In genomic region chr5:150346592-150346991, GRCh38 we compare ENCODE assay signal across 1 cellular context.
TF ChIP-seq lines count a peak whose summit lies in the region.

No MANE protein-coding gene starts in this region.

TF ChIP-seq in K562, 482 proteins besides CTCF, POLR2A, EP300 and RAD21:
- TF ChIP-seq E2F3 (CRISPR knock-in tag; IDR thresholded peaks at IDR 0.05) = no peak
- no peak for TF ChIP-seq SAFB2 (IDR thresholded peaks at IDR 0.05; ENCODE audit: borderline replicate concordance, low read depth, low read length, severe bottlenecking)
- TF ChIP-seq ZFPM2 (CRISPR knock-in tag; IDR thresholded peaks at IDR 0.05) = no peak
- TF ChIP-seq RCOR1 (IDR thresholded peaks at IDR 0.05; ENCODE audit: borderline replicate concordance in 1 of 2, low read depth in 2 of 2, low read length in 2 of 2) = no peak
- TF ChIP-seq NFE2 (IDR thresholded peaks at IDR 0.05; ENCODE audit: low read depth) = no peak
- no peak for TF ChIP-seq SMC3 (conservative IDR thresholded peaks at IDR 0.05; ENCODE audit: insufficient read depth, low read depth, low read length)
- no peak for TF ChIP-seq CBX2 (IDR thresholded peaks at IDR 0.05; ENCODE audit: insufficient read depth, low read length, poor library complexity, severe bottlenecking)
- no peak for TF ChIP-seq MIER1 (IDR thresholded peaks at IDR 0.05; ENCODE audit: low read depth)
- no peak for TF ChIP-seq CC2D1A (IDR thresholded peaks at IDR 0.05)
- TF ChIP-seq, protein P1, sequence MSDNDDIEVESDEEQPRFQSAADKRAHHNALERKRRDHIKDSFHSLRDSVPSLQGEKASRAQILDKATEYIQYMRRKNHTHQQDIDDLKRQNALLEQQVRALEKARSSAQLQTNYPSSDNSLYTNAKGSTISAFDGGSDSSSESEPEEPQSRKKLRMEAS (CRISPR knock-in tag; IDR thresholded peaks at IDR 0.05) = peak; percentile 42
- TF ChIP-seq, protein P2, sequence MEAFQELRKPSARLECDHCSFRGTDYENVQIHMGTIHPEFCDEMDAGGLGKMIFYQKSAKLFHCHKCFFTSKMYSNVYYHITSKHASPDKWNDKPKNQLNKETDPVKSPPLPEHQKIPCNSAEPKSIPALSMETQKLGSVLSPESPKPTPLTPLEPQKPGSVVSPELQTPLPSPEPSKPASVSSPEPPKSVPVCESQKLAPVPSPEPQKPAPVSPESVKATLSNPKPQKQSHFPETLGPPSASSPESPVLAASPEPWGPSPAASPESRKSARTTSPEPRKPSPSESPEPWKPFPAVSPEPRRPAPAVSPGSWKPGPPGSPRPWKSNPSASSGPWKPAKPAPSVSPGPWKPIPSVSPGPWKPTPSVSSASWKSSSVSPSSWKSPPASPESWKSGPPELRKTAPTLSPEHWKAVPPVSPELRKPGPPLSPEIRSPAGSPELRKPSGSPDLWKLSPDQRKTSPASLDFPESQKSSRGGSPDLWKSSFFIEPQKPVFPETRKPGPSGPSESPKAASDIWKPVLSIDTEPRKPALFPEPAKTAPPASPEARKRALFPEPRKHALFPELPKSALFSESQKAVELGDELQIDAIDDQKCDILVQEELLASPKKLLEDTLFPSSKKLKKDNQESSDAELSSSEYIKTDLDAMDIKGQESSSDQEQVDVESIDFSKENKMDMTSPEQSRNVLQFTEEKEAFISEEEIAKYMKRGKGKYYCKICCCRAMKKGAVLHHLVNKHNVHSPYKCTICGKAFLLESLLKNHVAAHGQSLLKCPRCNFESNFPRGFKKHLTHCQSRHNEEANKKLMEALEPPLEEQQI (IDR thresholded peaks at IDR 0.05) = no peak
- no peak for TF ChIP-seq ZNF444 (CRISPR knock-in tag; IDR thresholded peaks at IDR 0.05)
- no peak for TF ChIP-seq CBX5 (IDR thresholded peaks at IDR 0.05; ENCODE audit: borderline replicate concordance, low read depth)
- no peak for TF ChIP-seq ADNP (tag; IDR thresholded peaks at IDR 0.05)
- no peak for TF ChIP-seq RBBP5 (IDR thresholded peaks at IDR 0.05; ENCODE audit: borderline replicate concordance, insufficient read depth, low read length, poor library complexity, severe bottlenecking)
- TF ChIP-seq BHLHE40 (IDR thresholded peaks at IDR 0.05; ENCODE audit: low read length) = 0 out of 2 replicates have a peak, but pooled peaks have one; percentile 18
- no peak for TF ChIP-seq HLTF (IDR thresholded peaks at IDR 0.05)
- 0 out of 2 replicates have a peak, but pooled peaks have one; percentile 25 for TF ChIP-seq E2F4 (CRISPR knock-in tag; IDR thresholded peaks at IDR 0.05; ENCODE audit: low read depth)
- TF ChIP-seq FOXA1 (IDR thresholded peaks at IDR 0.05; ENCODE audit: borderline replicate concordance) = no peak
- TF ChIP-seq FOXA3 (CRISPR knock-in tag; conservative IDR thresholded peaks at IDR 0.05 in 1 of 2, IDR thresholded peaks at IDR 0.05 in 1 of 2) = no peak
- TF ChIP-seq, protein P3, sequence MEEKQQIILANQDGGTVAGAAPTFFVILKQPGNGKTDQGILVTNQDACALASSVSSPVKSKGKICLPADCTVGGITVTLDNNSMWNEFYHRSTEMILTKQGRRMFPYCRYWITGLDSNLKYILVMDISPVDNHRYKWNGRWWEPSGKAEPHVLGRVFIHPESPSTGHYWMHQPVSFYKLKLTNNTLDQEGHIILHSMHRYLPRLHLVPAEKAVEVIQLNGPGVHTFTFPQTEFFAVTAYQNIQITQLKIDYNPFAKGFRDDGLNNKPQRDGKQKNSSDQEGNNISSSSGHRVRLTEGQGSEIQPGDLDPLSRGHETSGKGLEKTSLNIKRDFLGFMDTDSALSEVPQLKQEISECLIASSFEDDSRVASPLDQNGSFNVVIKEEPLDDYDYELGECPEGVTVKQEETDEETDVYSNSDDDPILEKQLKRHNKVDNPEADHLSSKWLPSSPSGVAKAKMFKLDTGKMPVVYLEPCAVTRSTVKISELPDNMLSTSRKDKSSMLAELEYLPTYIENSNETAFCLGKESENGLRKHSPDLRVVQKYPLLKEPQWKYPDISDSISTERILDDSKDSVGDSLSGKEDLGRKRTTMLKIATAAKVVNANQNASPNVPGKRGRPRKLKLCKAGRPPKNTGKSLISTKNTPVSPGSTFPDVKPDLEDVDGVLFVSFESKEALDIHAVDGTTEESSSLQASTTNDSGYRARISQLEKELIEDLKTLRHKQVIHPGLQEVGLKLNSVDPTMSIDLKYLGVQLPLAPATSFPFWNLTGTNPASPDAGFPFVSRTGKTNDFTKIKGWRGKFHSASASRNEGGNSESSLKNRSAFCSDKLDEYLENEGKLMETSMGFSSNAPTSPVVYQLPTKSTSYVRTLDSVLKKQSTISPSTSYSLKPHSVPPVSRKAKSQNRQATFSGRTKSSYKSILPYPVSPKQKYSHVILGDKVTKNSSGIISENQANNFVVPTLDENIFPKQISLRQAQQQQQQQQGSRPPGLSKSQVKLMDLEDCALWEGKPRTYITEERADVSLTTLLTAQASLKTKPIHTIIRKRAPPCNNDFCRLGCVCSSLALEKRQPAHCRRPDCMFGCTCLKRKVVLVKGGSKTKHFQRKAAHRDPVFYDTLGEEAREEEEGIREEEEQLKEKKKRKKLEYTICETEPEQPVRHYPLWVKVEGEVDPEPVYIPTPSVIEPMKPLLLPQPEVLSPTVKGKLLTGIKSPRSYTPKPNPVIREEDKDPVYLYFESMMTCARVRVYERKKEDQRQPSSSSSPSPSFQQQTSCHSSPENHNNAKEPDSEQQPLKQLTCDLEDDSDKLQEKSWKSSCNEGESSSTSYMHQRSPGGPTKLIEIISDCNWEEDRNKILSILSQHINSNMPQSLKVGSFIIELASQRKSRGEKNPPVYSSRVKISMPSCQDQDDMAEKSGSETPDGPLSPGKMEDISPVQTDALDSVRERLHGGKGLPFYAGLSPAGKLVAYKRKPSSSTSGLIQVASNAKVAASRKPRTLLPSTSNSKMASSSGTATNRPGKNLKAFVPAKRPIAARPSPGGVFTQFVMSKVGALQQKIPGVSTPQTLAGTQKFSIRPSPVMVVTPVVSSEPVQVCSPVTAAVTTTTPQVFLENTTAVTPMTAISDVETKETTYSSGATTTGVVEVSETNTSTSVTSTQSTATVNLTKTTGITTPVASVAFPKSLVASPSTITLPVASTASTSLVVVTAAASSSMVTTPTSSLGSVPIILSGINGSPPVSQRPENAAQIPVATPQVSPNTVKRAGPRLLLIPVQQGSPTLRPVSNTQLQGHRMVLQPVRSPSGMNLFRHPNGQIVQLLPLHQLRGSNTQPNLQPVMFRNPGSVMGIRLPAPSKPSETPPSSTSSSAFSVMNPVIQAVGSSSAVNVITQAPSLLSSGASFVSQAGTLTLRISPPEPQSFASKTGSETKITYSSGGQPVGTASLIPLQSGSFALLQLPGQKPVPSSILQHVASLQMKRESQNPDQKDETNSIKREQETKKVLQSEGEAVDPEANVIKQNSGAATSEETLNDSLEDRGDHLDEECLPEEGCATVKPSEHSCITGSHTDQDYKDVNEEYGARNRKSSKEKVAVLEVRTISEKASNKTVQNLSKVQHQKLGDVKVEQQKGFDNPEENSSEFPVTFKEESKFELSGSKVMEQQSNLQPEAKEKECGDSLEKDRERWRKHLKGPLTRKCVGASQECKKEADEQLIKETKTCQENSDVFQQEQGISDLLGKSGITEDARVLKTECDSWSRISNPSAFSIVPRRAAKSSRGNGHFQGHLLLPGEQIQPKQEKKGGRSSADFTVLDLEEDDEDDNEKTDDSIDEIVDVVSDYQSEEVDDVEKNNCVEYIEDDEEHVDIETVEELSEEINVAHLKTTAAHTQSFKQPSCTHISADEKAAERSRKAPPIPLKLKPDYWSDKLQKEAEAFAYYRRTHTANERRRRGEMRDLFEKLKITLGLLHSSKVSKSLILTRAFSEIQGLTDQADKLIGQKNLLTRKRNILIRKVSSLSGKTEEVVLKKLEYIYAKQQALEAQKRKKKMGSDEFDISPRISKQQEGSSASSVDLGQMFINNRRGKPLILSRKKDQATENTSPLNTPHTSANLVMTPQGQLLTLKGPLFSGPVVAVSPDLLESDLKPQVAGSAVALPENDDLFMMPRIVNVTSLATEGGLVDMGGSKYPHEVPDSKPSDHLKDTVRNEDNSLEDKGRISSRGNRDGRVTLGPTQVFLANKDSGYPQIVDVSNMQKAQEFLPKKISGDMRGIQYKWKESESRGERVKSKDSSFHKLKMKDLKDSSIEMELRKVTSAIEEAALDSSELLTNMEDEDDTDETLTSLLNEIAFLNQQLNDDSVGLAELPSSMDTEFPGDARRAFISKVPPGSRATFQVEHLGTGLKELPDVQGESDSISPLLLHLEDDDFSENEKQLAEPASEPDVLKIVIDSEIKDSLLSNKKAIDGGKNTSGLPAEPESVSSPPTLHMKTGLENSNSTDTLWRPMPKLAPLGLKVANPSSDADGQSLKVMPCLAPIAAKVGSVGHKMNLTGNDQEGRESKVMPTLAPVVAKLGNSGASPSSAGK (IDR thresholded peaks at IDR 0.05) = 0 out of 2 replicates have a peak, but pooled peaks have one; percentile 23
- no peak for TF ChIP-seq CBFA2T2 (conservative IDR thresholded peaks at IDR 0.05)
